ENCODE assay signal across 1 cellular context in genomic region chr9:19378154-19378553, GRCh38.
TF ChIP-seq lines count a peak whose summit lies in the region.

No MANE protein-coding gene starts in this region.

TF ChIP-seq in K562, 482 proteins besides CTCF, POLR2A, EP300 and RAD21:
- TF ChIP-seq, protein P1, sequence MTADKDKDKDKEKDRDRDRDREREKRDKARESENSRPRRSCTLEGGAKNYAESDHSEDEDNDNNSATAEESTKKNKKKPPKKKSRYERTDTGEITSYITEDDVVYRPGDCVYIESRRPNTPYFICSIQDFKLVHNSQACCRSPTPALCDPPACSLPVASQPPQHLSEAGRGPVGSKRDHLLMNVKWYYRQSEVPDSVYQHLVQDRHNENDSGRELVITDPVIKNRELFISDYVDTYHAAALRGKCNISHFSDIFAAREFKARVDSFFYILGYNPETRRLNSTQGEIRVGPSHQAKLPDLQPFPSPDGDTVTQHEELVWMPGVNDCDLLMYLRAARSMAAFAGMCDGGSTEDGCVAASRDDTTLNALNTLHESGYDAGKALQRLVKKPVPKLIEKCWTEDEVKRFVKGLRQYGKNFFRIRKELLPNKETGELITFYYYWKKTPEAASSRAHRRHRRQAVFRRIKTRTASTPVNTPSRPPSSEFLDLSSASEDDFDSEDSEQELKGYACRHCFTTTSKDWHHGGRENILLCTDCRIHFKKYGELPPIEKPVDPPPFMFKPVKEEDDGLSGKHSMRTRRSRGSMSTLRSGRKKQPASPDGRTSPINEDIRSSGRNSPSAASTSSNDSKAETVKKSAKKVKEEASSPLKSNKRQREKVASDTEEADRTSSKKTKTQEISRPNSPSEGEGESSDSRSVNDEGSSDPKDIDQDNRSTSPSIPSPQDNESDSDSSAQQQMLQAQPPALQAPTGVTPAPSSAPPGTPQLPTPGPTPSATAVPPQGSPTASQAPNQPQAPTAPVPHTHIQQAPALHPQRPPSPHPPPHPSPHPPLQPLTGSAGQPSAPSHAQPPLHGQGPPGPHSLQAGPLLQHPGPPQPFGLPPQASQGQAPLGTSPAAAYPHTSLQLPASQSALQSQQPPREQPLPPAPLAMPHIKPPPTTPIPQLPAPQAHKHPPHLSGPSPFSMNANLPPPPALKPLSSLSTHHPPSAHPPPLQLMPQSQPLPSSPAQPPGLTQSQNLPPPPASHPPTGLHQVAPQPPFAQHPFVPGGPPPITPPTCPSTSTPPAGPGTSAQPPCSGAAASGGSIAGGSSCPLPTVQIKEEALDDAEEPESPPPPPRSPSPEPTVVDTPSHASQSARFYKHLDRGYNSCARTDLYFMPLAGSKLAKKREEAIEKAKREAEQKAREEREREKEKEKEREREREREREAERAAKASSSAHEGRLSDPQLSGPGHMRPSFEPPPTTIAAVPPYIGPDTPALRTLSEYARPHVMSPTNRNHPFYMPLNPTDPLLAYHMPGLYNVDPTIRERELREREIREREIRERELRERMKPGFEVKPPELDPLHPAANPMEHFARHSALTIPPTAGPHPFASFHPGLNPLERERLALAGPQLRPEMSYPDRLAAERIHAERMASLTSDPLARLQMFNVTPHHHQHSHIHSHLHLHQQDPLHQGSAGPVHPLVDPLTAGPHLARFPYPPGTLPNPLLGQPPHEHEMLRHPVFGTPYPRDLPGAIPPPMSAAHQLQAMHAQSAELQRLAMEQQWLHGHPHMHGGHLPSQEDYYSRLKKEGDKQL (CRISPR knock-in tag; IDR thresholded peaks at IDR 0.05; ENCODE audit: borderline replicate concordance) = no peak
- TF ChIP-seq ZNF785 (CRISPR knock-in tag; IDR thresholded peaks at IDR 0.05) = no peak
- TF ChIP-seq POLR2AphosphoS5 (IDR thresholded peaks at IDR 0.05; ENCODE audit: control insufficient read depth, insufficient read depth, low read depth, low read length) = 0 out of 2 replicates have a peak, but pooled peaks have one; percentile 4
